Comparison of ENCODE assay signal across 11 cellular contexts in genomic region chr17:64343071-64343774, GRCh38. TPM values are rescaled to one million over a fixed set of nuclear protein-coding genes. Genes with fewer than 3 reads are reported as not detected.
DNase-seq lines count a peak whose midpoint lies in the region; ATAC-seq and TF ChIP-seq lines count a peak whose summit lies in the region.
"Had no signal": no experiment of that assay in that cellular context is flagged by ENCODE, and none has a peak within 500 bp of the region (broad histone marks: within the 10 kb centered on the region; RNA-seq: fewer than 3 reads in every experiment).

No MANE protein-coding gene starts in this region.

- no peaks in the 10 kb centered on the region for H4K20me1 ChIP-seq in mammary epithelial cell (ENCODE audit: insufficient read depth, low read length)

- H3K4me3 ChIP-seq in mammary epithelial cell (replicated peaks in 1 of 3; ENCODE audit: insufficient read depth in 1 of 3, low read depth in 2 of 3, low read length in 3 of 3) (no peak overlapping the region), upper lobe of right lung (no peak overlapping the region)

- WGBS in mammary epithelial cell (ENCODE audit: low coverage, missing lambda C conversion rate): 71% methylated on average over 6 of the region's 7 CpGs

- peak overlapping the region; percentile 59 for H3K27ac Mint-ChIP-seq in MCF 10A (ENCODE audit: low read depth, unreplicated experiment)
- H3K27ac Mint-ChIP-seq in effector memory CD8-positive, alpha-beta T cell: peak overlapping the region; percentile 59 to 67
- H3K27ac Mint-ChIP-seq in naive thymus-derived CD8-positive, alpha-beta T cell: peak overlapping the region in 9 of 10 donors; percentile 59 to 87 (median 79)

- H3K4me1 Mint-ChIP-seq in MCF 10A (ENCODE audit: insufficient read depth, unreplicated experiment): peaks cover 13% of the 10 kb centered on the region
- H3K4me1 Mint-ChIP-seq in effector memory CD8-positive, alpha-beta T cell (ENCODE audit: low read depth in 2 of 2): peaks cover 3 to 5% of the 10 kb centered on the region in 2 donors
- peaks cover 4 to 43% (median 25%) of the 10 kb centered on the region in 4 donors for H3K4me1 Mint-ChIP-seq in naive thymus-derived CD8-positive, alpha-beta T cell

- H3K27me3 Mint-ChIP-seq in MCF 10A (ENCODE audit: insufficient read depth, unreplicated experiment): no peaks in the 10 kb centered on the region
- no peaks in the 10 kb centered on the region for H3K27me3 Mint-ChIP-seq in effector memory CD8-positive, alpha-beta T cell
- no peaks in the 10 kb centered on the region for H3K27me3 Mint-ChIP-seq in naive thymus-derived CD8-positive, alpha-beta T cell

- no peaks in the 10 kb centered on the region for H3K9me3 Mint-ChIP-seq in MCF 10A (ENCODE audit: unreplicated experiment)
- H3K9me3 Mint-ChIP-seq in effector memory CD8-positive, alpha-beta T cell: no peaks in the 10 kb centered on the region
- no peaks in the 10 kb centered on the region for H3K9me3 Mint-ChIP-seq in naive thymus-derived CD8-positive, alpha-beta T cell

- H3K36me3 Mint-ChIP-seq in MCF 10A (ENCODE audit: insufficient read depth, unreplicated experiment): no peaks in the 10 kb centered on the region
- peaks cover 39% of the 10 kb centered on the region for H3K36me3 Mint-ChIP-seq in effector memory CD8-positive, alpha-beta T cell (ENCODE audit: insufficient read depth)
- peaks cover 0 to 73% (median 6%) of the 10 kb centered on the region in 3 donors for H3K36me3 Mint-ChIP-seq in naive thymus-derived CD8-positive, alpha-beta T cell

- dilution Hi-C loops in mammary epithelial cell (cut with HindIII; ENCODE audit: low sequenced_read_pairs): no loop called here

- H3K4me2 ChIP-seq in mammary epithelial cell (ENCODE audit: insufficient read depth, low read depth, low read length): no peak overlapping the region

- H3K27ac ChIP-seq in mammary epithelial cell (ENCODE audit: insufficient read depth, low read depth, low read length) (no peak overlapping the region), upper lobe of right lung (peak overlapping the region; percentile 72)

- no peak for DNase-seq in MCF 10A (ENCODE audit: unreplicated experiment)
- DNase-seq in mammary epithelial cell: no peak
- DNase-seq in effector memory CD8-positive, alpha-beta T cell: no peak
- DNase-seq in naive thymus-derived CD8-positive, alpha-beta T cell: no peak
- peak; percentile 53 for DNase-seq in upper lobe of right lung
- no peak for DNase-seq in effector CD8-positive, alpha-beta T cell (lab: John Stamatoyannopoulos, UW)
- DNase-seq: AML-193; cortex of kidney; stimulated activated CD4-positive, alpha-beta T cell treated with anti-CD3 and anti-CD28 coated beads, Interleukin-1b, Interleukin-23, amount 100 ng/mL, for 48 hours had no signal

- CTCF ChIA-PET in MCF 10A (lab: Yijun Ruan, JAX) (interaction anchor here (0.7 to 1.2 kb wide), 4 partner anchors 22 to 181 kb away, joined by 3 to 5 read pairs (median 4); no protein-coding TSS in a partner anchor), mammary epithelial cell (lab: Charles Lee; ENCODE audit: low non-redundant PET) (no interaction called here)

- no peaks in the 10 kb centered on the region for H3K4me1 ChIP-seq in mammary epithelial cell (ENCODE audit: insufficient read depth, low read length)
- peaks cover 75% of the 10 kb centered on the region for H3K4me1 ChIP-seq in upper lobe of right lung

- H3K79me2 ChIP-seq in mammary epithelial cell (ENCODE audit: insufficient read depth, low read length): no peaks in the 10 kb centered on the region

- H3K4me3 Mint-ChIP-seq in MCF 10A (ENCODE audit: unreplicated experiment): no peak overlapping the region
- H3K4me3 Mint-ChIP-seq in effector memory CD8-positive, alpha-beta T cell: no peak overlapping the region
- H3K4me3 Mint-ChIP-seq in naive thymus-derived CD8-positive, alpha-beta T cell: no peak overlapping the region

- H3K36me3 ChIP-seq in mammary epithelial cell (ENCODE audit: insufficient read depth, low read length) (no peaks in the 10 kb centered on the region), upper lobe of right lung (peaks cover 9% of the 10 kb centered on the region)

- BruUV-seq in MCF 10A (replicated peaks; lab: Mats Ljungman, UMichigan) (no TSS peak), mammary epithelial cell (replicated peaks; lab: Mats Ljungman, UMichigan) (no TSS peak)

- no peak overlapping the region for H2AFZ ChIP-seq in mammary epithelial cell (ENCODE audit: low read depth, low read length)

- POLR2A ChIA-PET in MCF 10A (lab: Yijun Ruan, JAX): interaction anchor here (1.6 kb wide), 1 partner anchor 10 kb away, joined by 10 read pairs; no protein-coding TSS in a partner anchor
- POLR2A ChIA-PET in naive thymus-derived CD8-positive, alpha-beta T cell (lab: Charles Lee): interaction anchor here (0.8 to 1.8 kb wide), 3 partner anchors 12 to 15 kb away, joined by 3 to 5 read pairs (median 4); no protein-coding TSS in a partner anchor

- no peaks in the 10 kb centered on the region for H3K9me3 ChIP-seq in mammary epithelial cell (replicated peaks; ENCODE audit: insufficient read depth, low read length)
- no peaks in the 10 kb centered on the region for H3K9me3 ChIP-seq in upper lobe of right lung

- TF ChIP-seq CTCF in MCF 10A (IDR thresholded peaks at IDR 0.05; ENCODE audit: unreplicated experiment): no peak
- TF ChIP-seq CTCF in mammary epithelial cell (conservative IDR thresholded peaks at IDR 0.05 in 1 of 2, IDR thresholded peaks at IDR 0.05 in 1 of 2; ENCODE audit: extremely low read depth in 1 of 2, insufficient read depth in 1 of 2, low read depth in 1 of 2, low read length in 2 of 2): no peak
- TF ChIP-seq CTCF in upper lobe of right lung (IDR thresholded peaks at IDR 0.05): no peak

- H3K27me3 ChIP-seq in mammary epithelial cell (ENCODE audit: insufficient read depth, low read length) (peaks cover 3% of the 10 kb centered on the region), upper lobe of right lung (no peaks in the 10 kb centered on the region)

- in situ Hi-C loops in mammary epithelial cell (cut with MboI; ENCODE audit: low sequenced_read_pairs in 2 of 2): no loop called here

- intact Hi-C loops in MCF 10A (cut with micrococcal nuclease): no loop called here
- intact Hi-C loops in mammary epithelial cell (cut with micrococcal nuclease): no loop called here
- intact Hi-C loops in upper lobe of right lung (cut with DNase I): no loop called here

- ATAC-seq in effector memory CD8-positive, alpha-beta T cell (replicated peaks): no peak
- ATAC-seq in naive thymus-derived CD8-positive, alpha-beta T cell: no peak
- ATAC-seq in upper lobe of right lung: no peak
- no peak for ATAC-seq in GM19328 (IDR thresholded peaks at IDR 0.05; ENCODE audit: unreplicated experiment)
- no peak for ATAC-seq in GM21619 (IDR thresholded peaks at IDR 0.05; ENCODE audit: unreplicated experiment)

- no peak overlapping the region for H3K9ac ChIP-seq in mammary epithelial cell (ENCODE audit: insufficient read depth, low read length)

RNA-seq across cellular contexts. Expression of gene PECAM1, which starts 47.4 kb away (rescaled TPM):
- 0.12 and 0.23 TPM in 2 replicates for total RNA-seq in MCF 10A (2022)
- total RNA-seq in mammary epithelial cell: under 1 TPM in 1 of 2 donors, not detected in 1; 0.42 TPM
- 0.01 TPM for polyA plus RNA-seq in mammary epithelial cell
- polyA minus RNA-seq in mammary epithelial cell: not detected
- 100 to 1,000 TPM; 172 to 177 TPM for total RNA-seq in naive thymus-derived CD8-positive, alpha-beta T cell
- polyA plus RNA-seq in naive thymus-derived CD8-positive, alpha-beta T cell: 100 to 1,000 TPM; 168 to 264 (median 187) TPM
- total RNA-seq in upper lobe of right lung: 631 TPM

Comparison
In these comparisons a context has a peak if more than half of its experiments do, and no peak if none do; other contexts are left out.
1. RNA of gene PECAM1, which starts 47.4 kb away (total RNA-seq): 631 TPM in upper lobe of right lung (single experiment) and 172 to 177 TPM in naive thymus-derived CD8-positive, alpha-beta T cell; 0.42 TPM in mammary epithelial cell and 0.12 to 0.23 TPM in MCF 10A; every median in the first group is over 100 times any median in the second.
2. Peak in every context shown above with its lines, with median percentiles within 50 percentile points of each other: H3K27ac Mint-ChIP-seq.